1 cellular context compared by ENCODE assay signal in the genomic region with DNA sequence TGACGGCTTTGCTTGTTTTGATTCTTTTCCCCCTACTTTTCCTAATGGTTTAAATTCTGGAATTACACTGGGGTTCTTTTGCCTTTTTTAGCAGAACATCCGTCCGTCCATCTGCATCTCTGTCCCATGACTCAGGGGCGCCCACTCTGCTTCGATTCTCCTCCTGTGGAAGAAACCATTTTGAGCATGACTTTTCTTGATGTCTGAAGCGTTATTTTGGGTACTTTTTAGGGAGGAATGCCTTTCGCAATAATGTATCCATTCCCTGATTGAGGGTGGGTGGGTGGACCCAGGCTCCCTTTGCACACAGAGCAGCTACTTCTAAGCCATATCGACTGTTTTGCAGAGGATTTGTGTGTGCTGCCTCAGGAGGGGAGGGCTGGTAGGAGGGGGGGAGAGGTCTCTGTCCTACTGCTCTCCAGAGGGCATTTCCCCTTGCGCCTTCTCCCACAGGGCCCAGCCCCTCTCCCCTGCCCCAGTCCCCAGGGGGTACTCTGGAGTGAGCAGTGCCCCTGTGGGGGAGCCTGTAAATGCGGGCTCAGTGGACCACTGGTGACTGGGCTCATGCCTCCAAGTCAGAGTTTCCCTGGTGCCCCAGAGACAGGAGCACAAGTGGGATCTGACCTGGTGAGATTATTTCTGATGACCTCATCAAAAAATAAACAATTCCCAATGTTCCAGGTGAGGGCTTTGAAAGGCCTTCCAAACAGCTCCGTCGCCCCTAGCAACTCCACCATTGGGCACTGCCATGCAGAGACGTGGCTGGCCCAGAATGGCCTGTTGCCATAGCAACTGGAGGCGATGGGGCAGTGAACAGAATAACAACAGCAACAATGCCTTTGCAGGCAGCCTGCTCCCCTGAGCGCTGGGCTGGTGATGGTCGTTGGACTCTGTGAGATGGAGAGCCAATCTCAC.
TF ChIP-seq lines count a peak whose summit lies in the region.

No MANE protein-coding gene starts in this region.

TF ChIP-seq in GM23338, 12 proteins besides CTCF, POLR2A, EP300 and RAD21 (continued from another document):
- TF ChIP-seq, protein P1, sequence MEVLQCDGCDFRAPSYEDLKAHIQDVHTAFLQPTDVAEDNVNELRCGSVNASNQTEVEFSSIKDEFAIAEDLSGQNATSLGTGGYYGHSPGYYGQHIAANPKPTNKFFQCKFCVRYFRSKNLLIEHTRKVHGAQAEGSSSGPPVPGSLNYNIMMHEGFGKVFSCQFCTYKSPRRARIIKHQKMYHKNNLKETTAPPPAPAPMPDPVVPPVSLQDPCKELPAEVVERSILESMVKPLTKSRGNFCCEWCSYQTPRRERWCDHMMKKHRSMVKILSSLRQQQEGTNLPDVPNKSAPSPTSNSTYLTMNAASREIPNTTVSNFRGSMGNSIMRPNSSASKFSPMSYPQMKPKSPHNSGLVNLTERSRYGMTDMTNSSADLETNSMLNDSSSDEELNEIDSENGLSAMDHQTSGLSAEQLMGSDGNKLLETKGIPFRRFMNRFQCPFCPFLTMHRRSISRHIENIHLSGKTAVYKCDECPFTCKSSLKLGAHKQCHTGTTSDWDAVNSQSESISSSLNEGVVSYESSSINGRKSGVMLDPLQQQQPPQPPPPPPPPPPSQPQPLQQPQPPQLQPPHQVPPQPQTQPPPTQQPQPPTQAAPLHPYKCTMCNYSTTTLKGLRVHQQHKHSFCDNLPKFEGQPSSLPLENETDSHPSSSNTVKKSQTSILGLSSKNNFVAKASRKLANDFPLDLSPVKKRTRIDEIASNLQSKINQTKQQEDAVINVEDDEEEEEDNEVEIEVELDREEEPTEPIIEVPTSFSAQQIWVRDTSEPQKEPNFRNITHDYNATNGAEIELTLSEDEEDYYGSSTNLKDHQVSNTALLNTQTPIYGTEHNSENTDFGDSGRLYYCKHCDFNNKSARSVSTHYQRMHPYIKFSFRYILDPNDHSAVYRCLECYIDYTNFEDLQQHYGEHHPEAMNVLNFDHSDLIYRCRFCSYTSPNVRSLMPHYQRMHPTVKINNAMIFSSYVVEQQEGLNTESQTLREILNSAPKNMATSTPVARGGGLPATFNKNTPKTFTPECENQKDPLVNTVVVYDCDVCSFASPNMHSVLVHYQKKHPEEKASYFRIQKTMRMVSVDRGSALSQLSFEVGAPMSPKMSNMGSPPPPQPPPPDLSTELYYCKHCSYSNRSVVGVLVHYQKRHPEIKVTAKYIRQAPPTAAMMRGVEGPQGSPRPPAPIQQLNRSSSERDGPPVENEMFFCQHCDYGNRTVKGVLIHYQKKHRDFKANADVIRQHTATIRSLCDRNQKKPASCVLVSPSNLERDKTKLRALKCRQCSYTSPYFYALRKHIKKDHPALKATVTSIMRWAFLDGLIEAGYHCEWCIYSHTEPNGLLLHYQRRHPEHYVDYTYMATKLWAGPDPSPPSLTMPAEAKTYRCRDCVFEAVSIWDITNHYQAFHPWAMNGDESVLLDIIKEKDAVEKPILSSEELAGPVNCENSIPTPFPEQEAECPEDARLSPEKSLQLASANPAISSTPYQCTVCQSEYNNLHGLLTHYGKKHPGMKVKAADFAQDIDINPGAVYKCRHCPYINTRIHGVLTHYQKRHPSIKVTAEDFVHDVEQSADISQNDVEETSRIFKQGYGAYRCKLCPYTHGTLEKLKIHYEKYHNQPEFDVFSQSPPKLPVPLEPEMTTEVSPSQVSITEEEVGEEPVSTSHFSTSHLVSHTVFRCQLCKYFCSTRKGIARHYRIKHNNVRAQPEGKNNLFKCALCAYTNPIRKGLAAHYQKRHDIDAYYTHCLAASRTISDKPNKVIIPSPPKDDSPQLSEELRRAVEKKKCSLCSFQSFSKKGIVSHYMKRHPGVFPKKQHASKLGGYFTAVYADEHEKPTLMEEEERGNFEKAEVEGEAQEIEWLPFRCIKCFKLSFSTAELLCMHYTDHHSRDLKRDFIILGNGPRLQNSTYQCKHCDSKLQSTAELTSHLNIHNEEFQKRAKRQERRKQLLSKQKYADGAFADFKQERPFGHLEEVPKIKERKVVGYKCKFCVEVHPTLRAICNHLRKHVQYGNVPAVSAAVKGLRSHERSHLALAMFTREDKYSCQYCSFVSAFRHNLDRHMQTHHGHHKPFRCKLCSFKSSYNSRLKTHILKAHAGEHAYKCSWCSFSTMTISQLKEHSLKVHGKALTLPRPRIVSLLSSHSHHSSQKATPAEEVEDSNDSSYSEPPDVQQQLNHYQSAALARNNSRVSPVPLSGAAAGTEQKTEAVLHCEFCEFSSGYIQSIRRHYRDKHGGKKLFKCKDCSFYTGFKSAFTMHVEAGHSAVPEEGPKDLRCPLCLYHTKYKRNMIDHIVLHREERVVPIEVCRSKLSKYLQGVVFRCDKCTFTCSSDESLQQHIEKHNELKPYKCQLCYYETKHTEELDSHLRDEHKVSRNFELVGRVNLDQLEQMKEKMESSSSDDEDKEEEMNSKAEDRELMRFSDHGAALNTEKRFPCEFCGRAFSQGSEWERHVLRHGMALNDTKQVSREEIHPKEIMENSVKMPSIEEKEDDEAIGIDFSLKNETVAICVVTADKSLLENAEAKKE (CRISPR knock-in tag; IDR thresholded peaks at IDR 0.05): no peak
- TF ChIP-seq STAT1 (IDR thresholded peaks at IDR 0.05; ENCODE audit: unreplicated experiment): no peak
- TF ChIP-seq EZH2phosphoT487 (IDR thresholded peaks at IDR 0.05; ENCODE audit: unreplicated experiment): no peak
- TF ChIP-seq, protein P2, sequence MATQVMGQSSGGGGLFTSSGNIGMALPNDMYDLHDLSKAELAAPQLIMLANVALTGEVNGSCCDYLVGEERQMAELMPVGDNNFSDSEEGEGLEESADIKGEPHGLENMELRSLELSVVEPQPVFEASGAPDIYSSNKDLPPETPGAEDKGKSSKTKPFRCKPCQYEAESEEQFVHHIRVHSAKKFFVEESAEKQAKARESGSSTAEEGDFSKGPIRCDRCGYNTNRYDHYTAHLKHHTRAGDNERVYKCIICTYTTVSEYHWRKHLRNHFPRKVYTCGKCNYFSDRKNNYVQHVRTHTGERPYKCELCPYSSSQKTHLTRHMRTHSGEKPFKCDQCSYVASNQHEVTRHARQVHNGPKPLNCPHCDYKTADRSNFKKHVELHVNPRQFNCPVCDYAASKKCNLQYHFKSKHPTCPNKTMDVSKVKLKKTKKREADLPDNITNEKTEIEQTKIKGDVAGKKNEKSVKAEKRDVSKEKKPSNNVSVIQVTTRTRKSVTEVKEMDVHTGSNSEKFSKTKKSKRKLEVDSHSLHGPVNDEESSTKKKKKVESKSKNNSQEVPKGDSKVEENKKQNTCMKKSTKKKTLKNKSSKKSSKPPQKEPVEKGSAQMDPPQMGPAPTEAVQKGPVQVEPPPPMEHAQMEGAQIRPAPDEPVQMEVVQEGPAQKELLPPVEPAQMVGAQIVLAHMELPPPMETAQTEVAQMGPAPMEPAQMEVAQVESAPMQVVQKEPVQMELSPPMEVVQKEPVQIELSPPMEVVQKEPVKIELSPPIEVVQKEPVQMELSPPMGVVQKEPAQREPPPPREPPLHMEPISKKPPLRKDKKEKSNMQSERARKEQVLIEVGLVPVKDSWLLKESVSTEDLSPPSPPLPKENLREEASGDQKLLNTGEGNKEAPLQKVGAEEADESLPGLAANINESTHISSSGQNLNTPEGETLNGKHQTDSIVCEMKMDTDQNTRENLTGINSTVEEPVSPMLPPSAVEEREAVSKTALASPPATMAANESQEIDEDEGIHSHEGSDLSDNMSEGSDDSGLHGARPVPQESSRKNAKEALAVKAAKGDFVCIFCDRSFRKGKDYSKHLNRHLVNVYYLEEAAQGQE (IDR thresholded peaks at IDR 0.05; ENCODE audit: unreplicated experiment): no peak
- no peak for TF ChIP-seq ZNF331 (CRISPR knock-in tag; IDR thresholded peaks at IDR 0.05; ENCODE audit: low read depth)
- TF ChIP-seq NANOG (IDR thresholded peaks at IDR 0.05; ENCODE audit: borderline replicate concordance): no peak
TF ChIP-seq in GM23338: peak in this region for 0.
